35 cellular contexts compared by ENCODE assay signal in the genomic region with DNA sequence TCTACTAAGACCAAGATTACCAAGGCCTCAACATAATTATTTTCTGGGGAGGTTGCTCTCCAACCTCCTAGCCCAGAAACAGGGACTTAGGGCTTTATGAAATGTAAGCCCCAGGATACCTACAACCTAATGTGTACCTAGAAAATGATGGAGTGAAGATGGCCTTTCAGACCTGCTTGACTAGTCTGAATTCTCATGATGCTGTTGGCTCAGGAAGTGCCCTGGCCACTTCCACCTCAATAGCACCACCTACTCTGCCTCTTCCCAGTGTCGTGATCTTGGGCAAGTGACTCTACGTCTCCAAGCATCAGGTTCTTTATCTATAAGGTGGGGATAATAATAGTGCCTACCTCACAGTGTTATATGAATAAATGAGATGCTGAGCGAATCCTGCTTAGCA.
"Had no signal": no experiment of that assay in that cellular context is flagged by ENCODE, and none has a peak within 500 bp of the region (broad histone marks: within the 10 kb centered on the region; RNA-seq: fewer than 3 reads in every experiment).

No MANE protein-coding gene starts in this region.

- FAIRE-seq: astrocyte, TTC549 had no signal

- DNase-seq: activated B cell treated with CpG ODN at 0.5 μM for 24 hours; activated CD4-positive, alpha-beta memory T cell treated with anti-CD3 and anti-CD28 coated beads for 36 hours; activated CD4-positive, alpha-beta T cell treated with anti-CD3 and anti-CD28 coated beads for 4 hours; activated CD4-positive, alpha-beta T cell treated with anti-CD3 and anti-CD28 coated beads, Interleukin-2, amount 10 ng/mL, durations not matched to agents 24 days and 14 days; activated CD4-positive, alpha-beta T cell treated with anti-CD3 and anti-CD28 coated beads, Interleukin-2, amount 50 U/mL, for 1 hour; activated CD4-positive, alpha-beta T cell treated with anti-CD3 and anti-CD28 coated beads, Interleukin-2, amount 50 U/mL, for 4 hours; activated CD4-positive, CD25-positive, alpha-beta regulatory T cell treated with anti-CD3 and anti-CD28 coated beads, Interleukin-2, amount 50 U/mL, for 72 hours; activated CD8-positive, alpha-beta memory T cell treated with anti-CD3 and anti-CD28 coated beads, Interleukin-2, amount 50 U/mL, for 4 hours; activated CD8-positive, alpha-beta T cell treated with anti-CD3 and anti-CD28 coated beads for 36 hours; activated effector memory CD4-positive, alpha-beta T cell treated with anti-CD3 and anti-CD28 coated beads, Interleukin-2, amount 50 U/mL, for 16 hours; activated gamma-delta T cell treated with Interleukin-2 at 50 U/mL for 16 hours; activated naive CD4-positive, alpha-beta T cell; activated naive CD4-positive, alpha-beta T cell treated with anti-CD3 and anti-CD28 coated beads for 36 hours; activated naive CD4-positive, alpha-beta T cell treated with anti-CD3 and anti-CD28 coated beads, Interleukin-2, amount 50 U/mL, for 16 hours; activated naive CD8-positive, alpha-beta T cell treated with anti-CD3 and anti-CD28 coated beads for 36 hours; activated T-cell treated with anti-CD3 and anti-CD28 coated beads for 4 hours; activated T-cell treated with anti-CD3 and anti-CD28 coated beads, Interleukin-2, amount 50 U/mL, for 1 hour; activated T-cell treated with anti-CD3 and anti-CD28 coated beads, Interleukin-2, amount 50 U/mL, for 4 hours; activated T-cell treated with anti-CD3 and anti-CD28 coated beads, Interleukin-2, amount 50 U/mL, for 72 hours; adrenal gland; amniotic stem cell; body of pancreas; brain microvascular endothelial cell; caudate nucleus; cerebellar nuclear complex; T-helper 1 cell; T-helper 2 cell; T-helper 9 cell had no signal

- H3K4me1 ChIP-seq: adrenal gland, body of pancreas, breast epithelium had no signal

- H3K36me3 ChIP-seq: adrenal gland, brain microvascular endothelial cell, breast epithelium, cardiac muscle cell had no signal

- H3K27ac ChIP-seq: adrenal gland, body of pancreas, brain microvascular endothelial cell, breast epithelium, cardiac muscle cell, VCaP had no signal

- H3K9me3 ChIP-seq: adrenal gland, body of pancreas, breast epithelium had no signal

- H3K27me3 ChIP-seq: adrenal gland, body of pancreas, brain microvascular endothelial cell, breast epithelium, cardiac muscle cell had no signal

- H3K4me3 ChIP-seq: adrenal gland, body of pancreas, breast epithelium, cardiac muscle cell had no signal

- ATAC-seq: activated CD8-positive, alpha-beta T cell treated with anti-CD3 and anti-CD28 coated beads for 36 hours; activated naive CD4-positive, alpha-beta T cell treated with anti-CD3 and anti-CD28 coated beads, Interleukin-2, amount 50 U/mL, for 72 hours; activated T-cell treated with anti-CD3 and anti-CD28 coated beads, Interleukin-2, amount 50 U/mL, for 4 hours; activated T-cell treated with anti-CD3 and anti-CD28 coated beads, Interleukin-2, amount 50 U/mL, for 72 hours; activated T-helper 17 cell treated with anti-CD3 and anti-CD28 coated beads, Interleukin-2, amount 50 U/mL, for 72 hours; body of pancreas had no signal
